11 cellular contexts compared by ENCODE assay signal in genomic region chr5:54264574-54264973, GRCh38.
"Had no signal": no experiment of that assay in that cellular context is flagged by ENCODE, and none has a peak within 500 bp of the region (broad histone marks: within the 10 kb centered on the region; RNA-seq: fewer than 3 reads in every experiment).

No MANE protein-coding gene starts in this region.

- H3K4me3 ChIP-seq: GM23248, GM23338, HAP-1 had no signal

- H3K4me1 ChIP-seq: HAP-1 had no signal

- H3K4me2 ChIP-seq: GM23338 had no signal

- H3K9me3 Mint-ChIP-seq: GM23338, HFFc6 had no signal

- ATAC-seq: GM23338, HCT116 had no signal

- H3K27ac ChIP-seq: GM23248 had no signal

- H3K36me3 ChIP-seq: HAP-1 had no signal

- H3K27ac Mint-ChIP-seq: GM23338, H9, HFFc6 had no signal

- H3K9ac ChIP-seq: GM23248 had no signal

- H3K4me3 Mint-ChIP-seq: GM23338, H9, HFFc6 had no signal

- FAIRE-seq: H1, H54 had no signal

- H3K9me3 ChIP-seq: HAP-1 had no signal

- DNase-seq: GM23248, GOT3, H7, H9, HCEC 1CT, HFFc6 had no signal

- H2AFZ ChIP-seq: GM23248, GM23338 had no signal
